Comparison of ENCODE assay signal across 8 cellular contexts in genomic region chr2:177212895-177213856, GRCh38. TPM values are rescaled to one million over a fixed set of nuclear protein-coding genes. Genes with fewer than 3 reads are reported as not detected.
DNase-seq lines count a peak whose midpoint lies in the region; ATAC-seq and TF ChIP-seq lines count a peak whose summit lies in the region.

No MANE protein-coding gene starts in this region.

- H3K27me3 ChIP-seq in AG04450 (ENCODE audit: control insufficient read depth, insufficient read depth, low read length): no peaks in the 10 kb centered on the region
- no peaks in the 10 kb centered on the region for H3K27me3 ChIP-seq in WERI-Rb-1 (ENCODE audit: insufficient read depth, low read depth, severe bottlenecking)
- H3K27me3 ChIP-seq in breast epithelium: no peaks in the 10 kb centered on the region

- peaks cover 0 to 6% of the 10 kb centered on the region in 2 donors for H3K4me1 ChIP-seq in breast epithelium

- H3K36me3 ChIP-seq in WERI-Rb-1: peaks cover 51% of the 10 kb centered on the region
- H3K36me3 ChIP-seq in breast epithelium: no peaks in the 10 kb centered on the region

- intact Hi-C loops in breast epithelium (cut with DNase I; ENCODE audit: low total_unique reads): loop anchor here (2.0 kb wide), 1 partner anchor 52 kb away; the partner anchor contains the start of gene NFE2L2

- CTCF ChIA-PET in AG04450 (lab: Charles Lee): interaction anchor here (0.6 to 2.5 kb wide), 3 partner anchors 15 to 64 kb away, joined by 3 to 9 read pairs (median 3); no protein-coding TSS in a partner anchor

- H3K4me3 ChIP-seq in AG04450 (ENCODE audit: low read depth, low read length) (peak overlapping the region; percentile 80), WERI-Rb-1 (ENCODE audit: low read depth, low read length) (peak overlapping the region; percentile 100), breast epithelium (peak overlapping the region; percentile 86 to 93 (median 92))

- H3K27ac ChIP-seq in AG04450 (ENCODE audit: low read depth, low read length) (peak overlapping the region; percentile 90), WERI-Rb-1 (peak overlapping the region; percentile 99), breast epithelium (peak overlapping the region; percentile 100)

- no peaks in the 10 kb centered on the region for H3K9me3 ChIP-seq in AG04450 (ENCODE audit: control insufficient read depth, insufficient read depth, low read length)
- no peaks in the 10 kb centered on the region for H3K9me3 ChIP-seq in WERI-Rb-1 (ENCODE audit: severe bottlenecking)
- H3K9me3 ChIP-seq in breast epithelium: no peaks in the 10 kb centered on the region

- no peak for TF ChIP-seq POLR2A in breast epithelium (IDR thresholded peaks at IDR 0.05)

- peak; percentile 83 for DNase-seq in AG04450 (ENCODE audit: low read depth, low spot score)
- peak; percentile 89 for DNase-seq in NCI-H2196 (lab: John Stamatoyannopoulos, UW; ENCODE audit: unreplicated experiment)
- peak; percentile 94 for DNase-seq in WERI-Rb-1
- peak; percentile 88 to 89 for DNase-seq in breast epithelium (ENCODE audit: low spot score in 2 of 2)
- DNase-seq in inferior parietal cortex (ENCODE audit: extremely low spot score): peak; percentile 77
- DNase-seq in smooth muscle cell of the brain vasculature (ENCODE audit: low read depth, low spot score): peak; percentile 28

- POLR2A ChIA-PET in AG04450 (lab: Yijun Ruan, JAX): interaction anchor here (0.6 to 1.7 kb wide), 9 partner anchors 8 to 52 kb away, joined by 3 to 11 read pairs (median 5); partner anchors contain the start of gene NFE2L2

- TF ChIP-seq CTCF in AG04450 (IDR thresholded peaks at IDR 0.05; ENCODE audit: low read depth, low read length) (no peak), WERI-Rb-1 (IDR thresholded peaks at IDR 0.05; ENCODE audit: low read depth, low read length) (no peak), breast epithelium (IDR thresholded peaks at IDR 0.05) (peak in 1 of 3 donors; percentile 18)

- peak; percentile 44 for ATAC-seq in GM18873 (IDR thresholded peaks at IDR 0.05; ENCODE audit: low FRiP score, unreplicated experiment)
- peak; percentile 35 for ATAC-seq in HG03108 (IDR thresholded peaks at IDR 0.05; ENCODE audit: unreplicated experiment)

RNA-seq across cellular contexts. Expression of gene HNRNPA3, which starts 0.6 kb away (rescaled TPM):
- polyA plus RNA-seq in AG04450 (2011; rRNA removed): 143 and 177 TPM in 2 replicates
- 30.4 and 57.9 TPM in 2 replicates for polyA minus RNA-seq in AG04450 (2011; rRNA and poly(A)+ RNA removed)
- 10 to 100 TPM; 60.6 to 100.0 (median 95.9) TPM for total RNA-seq in breast epithelium

RNA-seq across cellular contexts. Expression of gene NFE2L2, which starts 51.4 kb away (rescaled TPM):
- 227 and 321 TPM in 2 replicates for polyA plus RNA-seq in AG04450 (2011; rRNA removed)
- polyA minus RNA-seq in AG04450 (2011; rRNA and poly(A)+ RNA removed): 292 and 300 TPM in 2 replicates
- total RNA-seq in breast epithelium: 100 to 1,000 TPM in 2 of 3 donors, 10 to 100 TPM in 1; 63.8 to 133 (median 124) TPM

Comparison
In these comparisons a context has a peak if more than half of its experiments do, and no peak if none do; other contexts are left out.
1. Peak in every context shown above with its lines: DNase-seq, ATAC-seq, H3K4me3 ChIP-seq and H3K27ac ChIP-seq.
2. DNase-seq: peak in every context shown above with its lines; median percentile 94 in WERI-Rb-1; 89 in NCI-H2196; 88 in breast epithelium; 83 in AG04450; 77 in inferior parietal cortex; 28 in smooth muscle cell of the brain vasculature.